Comparison of ENCODE assay signal across 8 cellular contexts in genomic region chr15:74461847-74462511, GRCh38. TPM values are rescaled to one million over a fixed set of nuclear protein-coding genes. Genes with fewer than 3 reads are reported as not detected.
A peak's percentile ranks its signal among the peaks of the same experiment; 100 is the strongest.
DNase-seq lines count a peak whose midpoint lies in the region; ATAC-seq and TF ChIP-seq lines count a peak whose summit lies in the region.

No MANE protein-coding gene starts in this region.

- H3K4me1 ChIP-seq in gastroesophageal sphincter: peaks cover 0 to 35% (median 4%) of the 10 kb centered on the region in 3 donors

- H3K27ac Mint-ChIP-seq in stimulated activated memory B cell treated with anti-CD40 and anti-IgM and Interleukin-4, amounts not matched to agents 10 μg/mL and 1 μg/mL and 100 μg/mL, for 72 hours: peak overlapping the region; percentile 79

- H3K36me3 Mint-ChIP-seq in stimulated activated memory B cell treated with anti-CD40 and anti-IgM and Interleukin-4, amounts not matched to agents 10 μg/mL and 1 μg/mL and 100 μg/mL, for 72 hours: peaks cover 26% of the 10 kb centered on the region

- ATAC-seq in SK-N-SH treated with all-trans-retinoic acid at 6 μM for 48 hours (peak; percentile 13; the same call in 2 of the 3 replicates), gastroesophageal sphincter (no peak), GM19035 (IDR thresholded peaks at IDR 0.05; ENCODE audit: unreplicated experiment) (no peak), GM21737 (IDR thresholded peaks at IDR 0.05; ENCODE audit: unreplicated experiment) (no peak)
- ATAC-seq in stimulated activated memory B cell treated with anti-CD40 and anti-IgM and Interleukin-4, amounts not matched to agents 10 μg/mL and 1 μg/mL and 100 μg/mL, for 72 hours: no peak

- H3K9me3 ChIP-seq in gastroesophageal sphincter: no peaks in the 10 kb centered on the region

- no peak for TF ChIP-seq CTCF in gastroesophageal sphincter (IDR thresholded peaks at IDR 0.05)

- H3K27me3 Mint-ChIP-seq in stimulated activated memory B cell treated with anti-CD40 and anti-IgM and Interleukin-4, amounts not matched to agents 10 μg/mL and 1 μg/mL and 100 μg/mL, for 72 hours: no peaks in the 10 kb centered on the region

- peaks cover 0 to 25% of the 10 kb centered on the region in 2 donors for H3K36me3 ChIP-seq in gastroesophageal sphincter

- H3K4me1 Mint-ChIP-seq in stimulated activated memory B cell treated with anti-CD40 and anti-IgM and Interleukin-4, amounts not matched to agents 10 μg/mL and 1 μg/mL and 100 μg/mL, for 72 hours: peaks cover 59% of the 10 kb centered on the region

- H3K4me3 Mint-ChIP-seq in stimulated activated memory B cell treated with anti-CD40 and anti-IgM and Interleukin-4, amounts not matched to agents 10 μg/mL and 1 μg/mL and 100 μg/mL, for 72 hours: peak overlapping the region; percentile 97

- H3K27ac ChIP-seq in gastroesophageal sphincter: peak overlapping the region; percentile 79 to 92 (median 89)

- H3K27me3 ChIP-seq in gastroesophageal sphincter: no peaks in the 10 kb centered on the region

- DNase-seq in NCI-H748 (lab: John Stamatoyannopoulos, UW; ENCODE audit: unreplicated experiment): peak; percentile 25
- no peak for DNase-seq in NCI-H748 treated with DMSO at 0.1 percent for 48 hours (lab: John Stamatoyannopoulos, UW)
- no peak for DNase-seq in KG1 (lab: John Stamatoyannopoulos, UW)

- peaks cover 5% of the 10 kb centered on the region for H3K9me3 Mint-ChIP-seq in stimulated activated memory B cell treated with anti-CD40 and anti-IgM and Interleukin-4, amounts not matched to agents 10 μg/mL and 1 μg/mL and 100 μg/mL, for 72 hours

- TF ChIP-seq POLR2A in gastroesophageal sphincter (IDR thresholded peaks at IDR 0.05): no peak

- H3K4me3 ChIP-seq in gastroesophageal sphincter: peak overlapping the region; percentile 75 to 79

- no peak for TF ChIP-seq EP300 in gastroesophageal sphincter (IDR thresholded peaks at IDR 0.05)

- WGBS in gastroesophageal sphincter (ENCODE audit: low coverage in 1 of 2), 2 donors: 32 to 34% methylated on average over 8 of the region's 8 CpGs

TF ChIP-seq in SK-N-SH treated with all-trans-retinoic acid at 6 μM for 48 hours, 23 proteins besides CTCF, POLR2A, EP300 and RAD21:
- no peak for TF ChIP-seq TCF4 (CRISPR knock-in tag; IDR thresholded peaks at IDR 0.05; ENCODE audit: borderline replicate concordance)

RNA-seq across cellular contexts. Expression of gene UBL7, which starts 1.0 kb away (rescaled TPM):
- 10 to 100 TPM; 47.9 to 60.0 (median 52.0) TPM for total RNA-seq in gastroesophageal sphincter

RNA-seq across cellular contexts. Expression of gene SEMA7A, which starts 28.2 kb away (rescaled TPM):
- total RNA-seq in gastroesophageal sphincter: 1 to 10 TPM in 3 of 4 donors, under 1 TPM in 1; 0.93 to 2.7 (median 1.8) TPM
